In the genomic region with DNA sequence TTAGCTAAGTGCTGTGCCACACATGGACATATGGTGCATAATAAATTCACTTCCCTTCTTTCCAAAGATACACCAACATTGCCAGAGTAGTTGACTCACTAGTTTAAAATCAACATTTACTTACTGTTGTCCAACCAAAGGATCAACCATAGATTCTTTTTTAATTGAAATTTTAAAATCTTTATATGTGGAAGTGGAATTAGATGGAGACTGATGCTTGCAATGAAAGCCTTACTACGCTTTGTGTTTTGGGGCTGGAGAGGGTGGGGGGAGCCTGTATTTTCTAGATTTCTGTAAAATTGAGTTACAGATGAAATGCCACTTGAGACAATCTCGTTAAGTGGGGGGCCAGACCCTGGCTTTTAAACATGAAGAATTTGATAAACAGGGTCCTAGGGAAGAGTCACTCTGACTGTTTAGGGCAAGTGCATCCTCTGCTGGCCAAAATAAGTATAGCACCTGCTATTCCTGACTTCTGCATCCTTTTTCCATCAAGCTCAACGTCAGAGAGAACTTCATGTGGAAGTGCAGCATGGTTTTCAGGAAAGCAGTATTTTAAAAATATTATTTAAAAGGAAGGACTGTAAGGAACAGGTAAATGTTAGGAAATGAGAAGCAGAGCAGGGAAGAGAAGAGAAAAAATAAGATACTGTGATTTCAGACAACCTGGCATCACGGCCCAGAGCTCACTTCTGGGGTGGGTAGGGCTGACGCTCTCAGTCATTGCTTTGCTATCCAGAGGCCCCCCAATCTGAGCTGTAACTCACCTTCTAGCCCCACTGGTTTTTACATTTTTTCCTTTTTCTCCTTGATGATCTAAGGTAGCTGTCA, we compare ENCODE assay signal across 1 cellular context.
A peak's percentile ranks its signal among the peaks of the same experiment; 100 is the strongest.
TF ChIP-seq lines count a peak whose summit lies in the region.

No MANE protein-coding gene starts in this region.

TF ChIP-seq in GM12878, 131 proteins besides CTCF, POLR2A, EP300 and RAD21 (continued from another document):
- TF ChIP-seq, protein P1, sequence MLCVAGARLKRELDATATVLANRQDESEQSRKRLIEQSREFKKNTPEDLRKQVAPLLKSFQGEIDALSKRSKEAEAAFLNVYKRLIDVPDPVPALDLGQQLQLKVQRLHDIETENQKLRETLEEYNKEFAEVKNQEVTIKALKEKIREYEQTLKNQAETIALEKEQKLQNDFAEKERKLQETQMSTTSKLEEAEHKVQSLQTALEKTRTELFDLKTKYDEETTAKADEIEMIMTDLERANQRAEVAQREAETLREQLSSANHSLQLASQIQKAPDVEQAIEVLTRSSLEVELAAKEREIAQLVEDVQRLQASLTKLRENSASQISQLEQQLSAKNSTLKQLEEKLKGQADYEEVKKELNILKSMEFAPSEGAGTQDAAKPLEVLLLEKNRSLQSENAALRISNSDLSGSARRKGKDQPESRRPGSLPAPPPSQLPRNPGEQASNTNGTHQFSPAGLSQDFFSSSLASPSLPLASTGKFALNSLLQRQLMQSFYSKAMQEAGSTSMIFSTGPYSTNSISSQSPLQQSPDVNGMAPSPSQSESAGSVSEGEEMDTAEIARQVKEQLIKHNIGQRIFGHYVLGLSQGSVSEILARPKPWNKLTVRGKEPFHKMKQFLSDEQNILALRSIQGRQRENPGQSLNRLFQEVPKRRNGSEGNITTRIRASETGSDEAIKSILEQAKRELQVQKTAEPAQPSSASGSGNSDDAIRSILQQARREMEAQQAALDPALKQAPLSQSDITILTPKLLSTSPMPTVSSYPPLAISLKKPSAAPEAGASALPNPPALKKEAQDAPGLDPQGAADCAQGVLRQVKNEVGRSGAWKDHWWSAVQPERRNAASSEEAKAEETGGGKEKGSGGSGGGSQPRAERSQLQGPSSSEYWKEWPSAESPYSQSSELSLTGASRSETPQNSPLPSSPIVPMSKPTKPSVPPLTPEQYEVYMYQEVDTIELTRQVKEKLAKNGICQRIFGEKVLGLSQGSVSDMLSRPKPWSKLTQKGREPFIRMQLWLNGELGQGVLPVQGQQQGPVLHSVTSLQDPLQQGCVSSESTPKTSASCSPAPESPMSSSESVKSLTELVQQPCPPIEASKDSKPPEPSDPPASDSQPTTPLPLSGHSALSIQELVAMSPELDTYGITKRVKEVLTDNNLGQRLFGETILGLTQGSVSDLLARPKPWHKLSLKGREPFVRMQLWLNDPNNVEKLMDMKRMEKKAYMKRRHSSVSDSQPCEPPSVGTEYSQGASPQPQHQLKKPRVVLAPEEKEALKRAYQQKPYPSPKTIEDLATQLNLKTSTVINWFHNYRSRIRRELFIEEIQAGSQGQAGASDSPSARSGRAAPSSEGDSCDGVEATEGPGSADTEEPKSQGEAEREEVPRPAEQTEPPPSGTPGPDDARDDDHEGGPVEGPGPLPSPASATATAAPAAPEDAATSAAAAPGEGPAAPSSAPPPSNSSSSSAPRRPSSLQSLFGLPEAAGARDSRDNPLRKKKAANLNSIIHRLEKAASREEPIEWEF (IDR thresholded peaks at IDR 0.05; ENCODE audit: insufficient replicate concordance, low read depth, low read length) = peak; percentile 25
- TF ChIP-seq KLF5 (IDR thresholded peaks at IDR 0.05; ENCODE audit: partially characterized antibody) = no peak
